ENCODE assay signal across 1 cellular context in genomic region chr20:38308447-38308846, GRCh38.
TF ChIP-seq lines count a peak whose summit lies in the region.

No MANE protein-coding gene starts in this region.

TF ChIP-seq in HepG2, 621 proteins besides CTCF, POLR2A, EP300 and RAD21 (continued from another document):
- no peak for TF ChIP-seq RFX5 (IDR thresholded peaks at IDR 0.05; ENCODE audit: low read depth, low read length)
